Comparison of ENCODE assay signal across 11 cellular contexts in the genomic region with DNA sequence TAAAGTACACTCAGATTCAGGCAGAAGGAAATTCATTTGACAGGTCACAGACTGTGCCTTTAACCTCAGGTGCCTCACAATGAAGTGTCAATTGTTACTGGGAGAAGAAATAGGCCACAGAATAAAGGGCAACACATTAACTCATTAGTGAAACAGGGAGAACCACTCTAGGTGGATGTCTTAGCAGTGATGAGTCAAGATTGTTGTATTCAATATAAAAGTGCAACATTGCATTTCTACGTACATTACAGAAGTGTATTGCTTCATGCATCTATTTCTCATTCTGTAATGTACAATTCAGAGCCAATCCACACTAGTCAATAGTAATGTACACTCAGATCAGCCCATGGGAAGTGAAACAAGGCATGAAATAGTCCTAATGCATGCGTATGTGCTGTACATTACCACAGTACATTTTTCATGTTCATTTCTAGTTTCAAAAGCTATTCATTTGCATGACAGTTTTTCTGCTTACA. TPM values are rescaled to one million over a fixed set of nuclear protein-coding genes. Genes with fewer than 3 reads are reported as not detected.
DNase-seq lines count a peak whose midpoint lies in the region; ATAC-seq and TF ChIP-seq lines count a peak whose summit lies in the region.
"Had no signal": no experiment of that assay in that cellular context is flagged by ENCODE, and none has a peak within 500 bp of the region (broad histone marks: within the 10 kb centered on the region; RNA-seq: fewer than 3 reads in every experiment).

No MANE protein-coding gene starts in this region.

- no peaks in the 10 kb centered on the region for H3K36me3 ChIP-seq in IMR-90 (ENCODE audit: control insufficient read depth, insufficient read depth, low read length)
- H3K36me3 ChIP-seq in ovary: no peaks in the 10 kb centered on the region

- no peaks in the 10 kb centered on the region for H3K36me3 Mint-ChIP-seq in activated T-cell treated with anti-CD3 and anti-CD28 coated beads, Interleukin-2, amount 50 U/mL, for 4 hours (ENCODE audit: insufficient read depth)

- no peak overlapping the region for H2BK120ac ChIP-seq in IMR-90 (ENCODE audit: low read depth, low read length)

- H4K20me1 ChIP-seq in IMR-90 (ENCODE audit: insufficient read depth, low read length): no peaks in the 10 kb centered on the region

- H3K27me3 ChIP-seq in IMR-90 (ENCODE audit: control insufficient read depth, insufficient read depth, low read length) (no peaks in the 10 kb centered on the region), ovary (no peaks in the 10 kb centered on the region), right cardiac atrium (ENCODE audit: control insufficient read depth, insufficient read depth) (no peaks in the 10 kb centered on the region)
- H3K27me3 ChIP-seq: body of pancreas, hepatocyte had no signal

- dilution Hi-C loops in IMR-90 (cut with HindIII; ENCODE audit: low sequenced_read_pairs, unreplicated experiment): no loop called here

- no peak overlapping the region for H3K14ac ChIP-seq in IMR-90 (replicated peaks; ENCODE audit: low read depth, low read length)

- no peaks in the 10 kb centered on the region for H3K27me3 Mint-ChIP-seq in activated T-cell treated with anti-CD3 and anti-CD28 coated beads, Interleukin-2, amount 50 U/mL, for 4 hours (ENCODE audit: low read depth)
- H3K27me3 Mint-ChIP-seq in stimulated activated naive CD8-positive, alpha-beta T cell treated with anti-CD3 and anti-CD28 coated beads, Interleukin-15, amount 100 ng/mL, for 72 hours: peaks cover 8% of the 10 kb centered on the region

- no peak overlapping the region for H2AFZ ChIP-seq in IMR-90 (replicated peaks; ENCODE audit: low read length, poor library complexity)
- H2AFZ ChIP-seq: hepatocyte had no signal

- TF ChIP-seq RAD21 in IMR-90 (IDR thresholded peaks at IDR 0.05; ENCODE audit: low read length): no peak

- in situ Hi-C loops in IMR-90 (cut with MboI; ENCODE audit: low sequenced_read_pairs): no loop called here

- no peak overlapping the region for H2AK9ac ChIP-seq in IMR-90 (replicated peaks; ENCODE audit: low read depth, low read length, poor library complexity)

- H3K9me3 Mint-ChIP-seq in activated T-cell treated with anti-CD3 and anti-CD28 coated beads, Interleukin-2, amount 50 U/mL, for 4 hours: no peaks in the 10 kb centered on the region
- no peaks in the 10 kb centered on the region for H3K9me3 Mint-ChIP-seq in stimulated activated naive CD8-positive, alpha-beta T cell treated with anti-CD3 and anti-CD28 coated beads, Interleukin-15, amount 100 ng/mL, for 72 hours

- H3K4me1 ChIP-seq in IMR-90 (ENCODE audit: control insufficient read depth, insufficient read depth, low read length) (no peaks in the 10 kb centered on the region), ovary (ENCODE audit: insufficient read depth) (no peaks in the 10 kb centered on the region), right cardiac atrium (ENCODE audit: control insufficient read depth, insufficient read depth, low read length) (peaks cover 6% of the 10 kb centered on the region)
- H3K4me1 ChIP-seq: body of pancreas had no signal

- no peak overlapping the region for H3K18ac ChIP-seq in IMR-90 (ENCODE audit: low read depth, low read length)

- no peaks in the 10 kb centered on the region for H3K9me3 ChIP-seq in IMR-90 (ENCODE audit: control insufficient read depth, insufficient read depth, low read length)
- no peaks in the 10 kb centered on the region for H3K9me3 ChIP-seq in ovary
- H3K9me3 ChIP-seq in right cardiac atrium (ENCODE audit: control insufficient read depth, low read length): no peaks in the 10 kb centered on the region
- H3K9me3 ChIP-seq: body of pancreas had no signal

- H3K4me3 Mint-ChIP-seq in activated T-cell treated with anti-CD3 and anti-CD28 coated beads, Interleukin-2, amount 50 U/mL, for 4 hours: no peak overlapping the region
- no peak overlapping the region for H3K4me3 Mint-ChIP-seq in stimulated activated naive CD8-positive, alpha-beta T cell treated with anti-CD3 and anti-CD28 coated beads, Interleukin-15, amount 100 ng/mL, for 72 hours

- no peak overlapping the region for H3K27ac Mint-ChIP-seq in stimulated activated naive CD8-positive, alpha-beta T cell treated with anti-CD3 and anti-CD28 coated beads, Interleukin-15, amount 100 ng/mL, for 72 hours

- H2AK5ac ChIP-seq in IMR-90 (ENCODE audit: low read depth, low read length): no peak overlapping the region

- intact Hi-C loops in IMR-90 (cut with micrococcal nuclease): no loop called here
- intact Hi-C loops in ovary (cut with DNase I): no loop called here
- intact Hi-C loops in right cardiac atrium (cut with DNase I): no loop called here

- TF ChIP-seq CTCF in IMR-90 (conservative IDR thresholded peaks at IDR 0.05; ENCODE audit: low read depth, low read length) (no peak), ovary (IDR thresholded peaks at IDR 0.05) (no peak)

- peak; percentile 57 to 74 for ATAC-seq in activated T-cell treated with anti-CD3 and anti-CD28 coated beads, Interleukin-2, amount 50 U/mL, for 4 hours
- ATAC-seq in HG02759 (IDR thresholded peaks at IDR 0.05; ENCODE audit: unreplicated experiment): peak; percentile 96
- ATAC-seq in IMR-90 (ENCODE audit: low read depth): no peak
- ATAC-seq in stimulated activated naive CD8-positive, alpha-beta T cell treated with anti-CD3 and anti-CD28 coated beads, Interleukin-15, amount 100 ng/mL, for 72 hours: peak; percentile 83
- ATAC-seq in right cardiac atrium: no peak
- ATAC-seq: body of pancreas had no signal

- no peak overlapping the region for H3K4me2 ChIP-seq in IMR-90 (ENCODE audit: low read depth, low read length)
- H3K4me2 ChIP-seq: hepatocyte had no signal

- POLR2A ChIA-PET in IMR-90 (lab: Charles Lee; ENCODE audit: unreplicated experiment): no interaction called here

- no peak overlapping the region for H3K27ac ChIP-seq in IMR-90 (ENCODE audit: insufficient read depth, low read length)
- H3K27ac ChIP-seq in ovary: no peak overlapping the region
- no peak overlapping the region for H3K27ac ChIP-seq in right cardiac atrium (ENCODE audit: low read length)
- H3K27ac ChIP-seq: body of pancreas, hepatocyte had no signal

- H3K9me1 ChIP-seq in IMR-90 (ENCODE audit: insufficient read depth, low read length): no peaks in the 10 kb centered on the region

- CTCF ChIA-PET in IMR-90 (lab: Yijun Ruan, JAX): no interaction called here

- no peak overlapping the region for H2BK5ac ChIP-seq in IMR-90 (ENCODE audit: low read depth, low read length, poor library complexity, severe bottlenecking)

- H3K79me1 ChIP-seq in IMR-90 (ENCODE audit: low read depth in 1 of 2, low read length in 2 of 2): no peaks in the 10 kb centered on the region

- WGBS in IMR-90 (ENCODE audit: extremely low coverage in 2 of 2, insufficient read length in 1 of 2), 2 experiments: no CpG with 5 or more reads among the region's 2 CpGs
- 70 to 97% (median 97%) methylated on average over 2 of the region's 2 CpGs for WGBS in ovary, 3 donors
- WGBS in right cardiac atrium: 86% methylated on average over 2 of the region's 2 CpGs

- no TSS peak for BruUV-seq in IMR-90 (replicated peaks; lab: Mats Ljungman, UMichigan)

- TF ChIP-seq EP300 in ovary (IDR thresholded peaks at IDR 0.05): no peak

- H4K8ac ChIP-seq in IMR-90 (ENCODE audit: low read depth in 2 of 2, low read length in 2 of 2): no peak overlapping the region

- DNase-seq in activated T-cell treated with anti-CD3 and anti-CD28 coated beads, Interleukin-2, amount 50 U/mL, for 4 hours: no peak
- DNase-seq in activated T-cell treated with anti-CD3 and anti-CD28 coated beads, Interleukin-2, amount 50 U/mL, for 48 hours: no peak
- no peak for DNase-seq in IMR-90
- DNase-seq in stimulated activated naive CD8-positive, alpha-beta T cell treated with anti-CD3 and anti-CD28 coated beads, Interleukin-15, amount 100 ng/mL, for 72 hours: no peak
- DNase-seq in ovary: no peak
- no peak for DNase-seq in cerebellar cortex (ENCODE audit: low spot score)
- DNase-seq in right cardiac atrium: no peak
- DNase-seq: body of pancreas, NCI-H2081 had no signal

- H3K4ac ChIP-seq in IMR-90 (ENCODE audit: low read depth, low read length): no peak overlapping the region

- H2BK15ac ChIP-seq in IMR-90 (ENCODE audit: low read depth, low read length): no peak overlapping the region

- H2BK20ac ChIP-seq in IMR-90 (ENCODE audit: low read depth, low read length): no peak overlapping the region

- no peak overlapping the region for H4K5ac ChIP-seq in IMR-90 (ENCODE audit: low read depth, low read length)

- H3K56ac ChIP-seq in IMR-90 (ENCODE audit: extremely low read depth, insufficient read depth, low read length): no peak overlapping the region

- no peak overlapping the region for H4K91ac ChIP-seq in IMR-90 (ENCODE audit: insufficient read depth, low read depth, low read length)

- H3K23ac ChIP-seq in IMR-90 (ENCODE audit: low read depth, low read length): no peak overlapping the region

- H3K4me3 ChIP-seq in IMR-90 (ENCODE audit: insufficient read depth, low read depth, low read length) (no peak overlapping the region), ovary (no peak overlapping the region), right cardiac atrium (ENCODE audit: low read length) (no peak overlapping the region)
- H3K4me3 ChIP-seq: body of pancreas, hepatocyte had no signal

- no peak for TF ChIP-seq POLR2A in IMR-90 (IDR thresholded peaks at IDR 0.05; ENCODE audit: low read depth, low read length)
- TF ChIP-seq POLR2A in ovary (IDR thresholded peaks at IDR 0.05): no peak

- H3K9ac ChIP-seq in IMR-90 (ENCODE audit: low read depth, low read length): no peak overlapping the region

- peaks cover 2% of the 10 kb centered on the region for H3K4me1 Mint-ChIP-seq in activated T-cell treated with anti-CD3 and anti-CD28 coated beads, Interleukin-2, amount 50 U/mL, for 4 hours (ENCODE audit: low read depth)
- no peaks in the 10 kb centered on the region for H3K4me1 Mint-ChIP-seq in stimulated activated naive CD8-positive, alpha-beta T cell treated with anti-CD3 and anti-CD28 coated beads, Interleukin-15, amount 100 ng/mL, for 72 hours

TF ChIP-seq in IMR-90, 13 proteins besides CTCF, POLR2A, EP300 and RAD21:
- TF ChIP-seq MAFK (IDR thresholded peaks at IDR 0.05; ENCODE audit: low read depth, low read length) (peak; percentile 23; the same call in 1 of the 2 replicates), BHLHE40 (IDR thresholded peaks at IDR 0.05; ENCODE audit: low read depth, low read length) (no peak)

RNA-seq across cellular contexts. Expression of gene ARL5A, which starts 12.0 kb away (rescaled TPM):
- 10 to 100 TPM; 68.7 to 83.1 (median 81.2) TPM for total RNA-seq in activated T-cell treated with anti-CD3 and anti-CD28 coated beads, Interleukin-2, amount 50 U/mL, for 4 hours
- 45.5 and 89.2 TPM in 2 replicates for total RNA-seq in IMR-90 (2012; rRNA removed)
- polyA plus RNA-seq in IMR-90 (2012; rRNA removed): 16.6 and 22.3 TPM in 2 replicates
- 2.4 and 3.9 TPM in 2 replicates for polyA plus RNA-seq in IMR-90 (2012; cell fraction: cytosol; rRNA removed)
- polyA plus RNA-seq in IMR-90 (2012; cell fraction: nucleus; rRNA removed; ENCODE audit: low replicate concordance): 1.4 and 5.8 TPM in 2 replicates
- 10 to 100 TPM; 26.2 to 41.4 (median 36.7) TPM for total RNA-seq in ovary
- polyA plus RNA-seq in ovary: 10 to 100 TPM; 11.6 to 17.4 TPM
- 100 to 1,000 TPM in 2 of 4 donors, 10 to 100 TPM in 2; 81.5 to 119 (median 99.5) TPM for total RNA-seq in right cardiac atrium
- 26.8 TPM for polyA plus RNA-seq in right cardiac atrium

Comparison
In these comparisons a context has a peak if more than half of its experiments do, and no peak if none do; other contexts are left out.
1. ATAC-seq: peak in activated T-cell treated with anti-CD3 and anti-CD28 coated beads, Interleukin-2, amount 50 U/mL, for 4 hours (2 of 2), HG02759 (single experiment) and stimulated activated naive CD8-positive, alpha-beta T cell treated with anti-CD3 and anti-CD28 coated beads, Interleukin-15, amount 100 ng/mL, for 72 hours (single experiment); none in IMR-90 (single experiment) and right cardiac atrium (0 of 2).